9 cellular contexts compared by ENCODE assay signal in genomic region chr5:153496835-153497234, GRCh38. TPM values are rescaled to one million over a fixed set of nuclear protein-coding genes. Genes with fewer than 3 reads are reported as not detected.
A peak's percentile ranks its signal among the peaks of the same experiment; 100 is the strongest.
DNase-seq lines count a peak whose midpoint lies in the region; ATAC-seq and TF ChIP-seq lines count a peak whose summit lies in the region.
"Had no signal": no experiment of that assay in that cellular context is flagged by ENCODE, and none has a peak within 500 bp of the region (broad histone marks: within the 10 kb centered on the region; RNA-seq: fewer than 3 reads in every experiment).

No MANE protein-coding gene starts in this region.

- H3K9me3 ChIP-seq in Peyer's patch (no peaks in the 10 kb centered on the region), tibial nerve (no peaks in the 10 kb centered on the region)

- no peak for TF ChIP-seq EP300 in tibial nerve (IDR thresholded peaks at IDR 0.05)

- ATAC-seq in GM21619 (IDR thresholded peaks at IDR 0.05; ENCODE audit: unreplicated experiment) (peak; percentile 63), GM19397 (IDR thresholded peaks at IDR 0.05; ENCODE audit: unreplicated experiment) (no peak)

- TF ChIP-seq POLR2A in Peyer's patch (IDR thresholded peaks at IDR 0.05) (no peak), tibial nerve (IDR thresholded peaks at IDR 0.05) (no peak)

- H3K27me3 ChIP-seq in Peyer's patch = no peaks in the 10 kb centered on the region
- H3K27me3 ChIP-seq in tibial nerve = peaks cover 0 to 11% of the 10 kb centered on the region in 2 donors

- TF ChIP-seq CTCF in Peyer's patch (IDR thresholded peaks at IDR 0.05) (peak in 4 of 6 experiments; percentile 6 to 37 (median 28)), foreskin fibroblast (IDR thresholded peaks at IDR 0.05; ENCODE audit: low read depth, low read length) (peak; percentile 82), tibial nerve (IDR thresholded peaks at IDR 0.05) (peak; percentile 51 to 66 (median 58))

- H3K27ac ChIP-seq in Peyer's patch (no peak overlapping the region), tibial nerve (no peak overlapping the region)

- peak; percentile 39 for DNase-seq in AG20443 (ENCODE audit: low spot score)
- DNase-seq in Peyer's patch = no peak
- peak; percentile 52 to 81 for DNase-seq in foreskin fibroblast
- no peak for DNase-seq in tibial nerve (ENCODE audit: low spot score in 2 of 2)
- DNase-seq in NCI-H1930 (lab: John Stamatoyannopoulos, UW) = no peak
- no peak for DNase-seq in cerebellum (ENCODE audit: low spot score)

- 61 to 65% methylated on average over 1 of the region's 1 CpG for WGBS in tibial nerve, 2 donors

- H3K4me1 ChIP-seq in Peyer's patch (no peaks in the 10 kb centered on the region), tibial nerve (no peaks in the 10 kb centered on the region)

- H3K4me3 ChIP-seq in Peyer's patch (no peak overlapping the region), foreskin fibroblast (ENCODE audit: low read depth in 1 of 2, low read length in 2 of 2) (no peak overlapping the region), tibial nerve (no peak overlapping the region)

- H3K36me3 ChIP-seq in Peyer's patch (no peaks in the 10 kb centered on the region), tibial nerve (no peaks in the 10 kb centered on the region)

RNA-seq across cellular contexts. Expression of gene GRIA1, which starts 6.4 kb away (rescaled TPM):
- total RNA-seq in Peyer's patch = 1 to 10 TPM in 1 of 4 donors, not detected in 3; 1.7 TPM
- 1 to 10 TPM; 1.2 to 2.1 (median 1.5) TPM for total RNA-seq in tibial nerve
- total RNA-seq in cerebellum = 171 TPM
- total RNA-seq: dermis microvascular lymphatic vessel endothelial cell had no signal

Comparison
In these comparisons a context has a peak if more than half of its experiments do, and no peak if none do; other contexts are left out.
1. DNase-seq: peak in AG20443 (single experiment) and foreskin fibroblast (2 of 2); none in Peyer's patch (0 of 3), tibial nerve (0 of 2), NCI-H1930 (0 of 2) and cerebellum (single experiment).
2. CTCF ChIP-seq: peak in every context shown above with its lines; median percentile 82 in foreskin fibroblast; 58 in tibial nerve; 28 in Peyer's patch.
3. RNA of gene GRIA1, which starts 6.4 kb away (total RNA-seq): 171 TPM in cerebellum (single experiment); 1.2 to 2.1 TPM in tibial nerve and 1.7 TPM in Peyer's patch; every median in the first group is over 10 times any median in the second.